In the genomic region with DNA sequence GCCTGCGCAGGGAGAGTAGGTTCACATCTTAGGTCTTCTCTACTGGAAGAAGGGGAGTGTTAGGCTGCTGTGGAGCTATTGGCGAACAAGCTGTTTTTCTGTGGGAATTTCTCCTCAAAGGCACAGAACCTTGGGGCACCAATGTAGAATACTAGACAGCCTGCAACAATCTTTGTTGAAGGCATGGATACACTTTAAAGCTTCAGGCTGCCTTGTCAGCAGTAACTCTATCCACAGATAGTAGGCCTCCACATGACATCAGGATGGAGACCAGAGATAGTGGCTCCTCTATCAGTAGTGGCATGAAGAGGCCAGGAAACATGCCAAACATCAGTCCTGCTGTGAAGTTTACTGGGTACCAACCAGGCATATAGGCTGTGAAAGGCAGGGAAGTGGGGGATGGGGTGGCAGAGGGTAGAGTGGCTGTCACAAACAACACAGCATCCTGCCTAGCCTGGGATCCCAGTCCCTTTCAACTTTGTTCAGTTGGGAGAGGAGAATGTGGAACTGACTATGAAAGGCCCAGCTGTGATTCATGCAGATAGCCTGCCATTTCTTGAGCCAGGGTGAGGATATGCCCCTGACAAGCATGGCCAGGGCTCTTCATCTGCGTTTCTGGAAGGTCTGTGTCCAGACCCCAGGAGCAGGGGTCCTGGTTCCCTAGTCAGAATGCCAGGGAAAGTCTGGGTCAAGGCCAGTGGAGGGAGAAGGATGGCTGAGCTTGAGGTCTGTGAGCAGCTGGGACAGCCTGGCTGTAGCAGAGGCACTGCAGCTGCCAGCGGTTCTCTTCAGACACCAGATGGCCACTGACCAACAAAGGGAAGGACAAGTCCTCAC, we compare ENCODE assay signal across 2 cellular contexts.
TF ChIP-seq lines count a peak whose summit lies in the region.

No MANE protein-coding gene starts in this region.

TF ChIP-seq in SK-N-SH, 30 proteins besides CTCF, POLR2A, EP300 and RAD21:
- TF ChIP-seq RXRA (IDR thresholded peaks at IDR 0.05; ENCODE audit: borderline replicate concordance, low read depth) (no peak), SMC3 (IDR thresholded peaks at IDR 0.05; ENCODE audit: low read depth, low read length) (no peak; the same call in 1 of the 2 replicates)
TF ChIP-seq in SK-N-SH: peak in this region for 0.

TF ChIP-seq in SK-N-SH treated with all-trans-retinoic acid at 6 μM for 48 hours, 23 proteins besides CTCF, POLR2A, EP300 and RAD21 (continued from another document):
- TF ChIP-seq, protein P1, sequence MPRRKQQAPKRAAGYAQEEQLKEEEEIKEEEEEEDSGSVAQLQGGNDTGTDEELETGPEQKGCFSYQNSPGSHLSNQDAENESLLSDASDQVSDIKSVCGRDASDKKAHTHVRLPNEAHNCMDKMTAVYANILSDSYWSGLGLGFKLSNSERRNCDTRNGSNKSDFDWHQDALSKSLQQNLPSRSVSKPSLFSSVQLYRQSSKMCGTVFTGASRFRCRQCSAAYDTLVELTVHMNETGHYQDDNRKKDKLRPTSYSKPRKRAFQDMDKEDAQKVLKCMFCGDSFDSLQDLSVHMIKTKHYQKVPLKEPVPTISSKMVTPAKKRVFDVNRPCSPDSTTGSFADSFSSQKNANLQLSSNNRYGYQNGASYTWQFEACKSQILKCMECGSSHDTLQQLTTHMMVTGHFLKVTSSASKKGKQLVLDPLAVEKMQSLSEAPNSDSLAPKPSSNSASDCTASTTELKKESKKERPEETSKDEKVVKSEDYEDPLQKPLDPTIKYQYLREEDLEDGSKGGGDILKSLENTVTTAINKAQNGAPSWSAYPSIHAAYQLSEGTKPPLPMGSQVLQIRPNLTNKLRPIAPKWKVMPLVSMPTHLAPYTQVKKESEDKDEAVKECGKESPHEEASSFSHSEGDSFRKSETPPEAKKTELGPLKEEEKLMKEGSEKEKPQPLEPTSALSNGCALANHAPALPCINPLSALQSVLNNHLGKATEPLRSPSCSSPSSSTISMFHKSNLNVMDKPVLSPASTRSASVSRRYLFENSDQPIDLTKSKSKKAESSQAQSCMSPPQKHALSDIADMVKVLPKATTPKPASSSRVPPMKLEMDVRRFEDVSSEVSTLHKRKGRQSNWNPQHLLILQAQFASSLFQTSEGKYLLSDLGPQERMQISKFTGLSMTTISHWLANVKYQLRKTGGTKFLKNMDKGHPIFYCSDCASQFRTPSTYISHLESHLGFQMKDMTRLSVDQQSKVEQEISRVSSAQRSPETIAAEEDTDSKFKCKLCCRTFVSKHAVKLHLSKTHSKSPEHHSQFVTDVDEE (CRISPR knock-in tag; IDR thresholded peaks at IDR 0.05), result no peak
- no peak for TF ChIP-seq RARB (CRISPR knock-in tag; IDR thresholded peaks at IDR 0.05)
- no peak for TF ChIP-seq ARNTL (CRISPR knock-in tag; IDR thresholded peaks at IDR 0.05; ENCODE audit: borderline replicate concordance, low read depth)
- TF ChIP-seq ESRRG (CRISPR knock-in tag; IDR thresholded peaks at IDR 0.05), result no peak
- TF ChIP-seq ZC3H10 (CRISPR knock-in tag; IDR thresholded peaks at IDR 0.05), result no peak
- TF ChIP-seq OSR1 (CRISPR knock-in tag; IDR thresholded peaks at IDR 0.05), result no peak
- no peak for TF ChIP-seq ZFP30 (CRISPR knock-in tag; IDR thresholded peaks at IDR 0.05)
- TF ChIP-seq CREB5 (CRISPR knock-in tag; IDR thresholded peaks at IDR 0.05; ENCODE audit: low read depth), result no peak
- no peak for TF ChIP-seq ZFP3 (CRISPR knock-in tag; IDR thresholded peaks at IDR 0.05)
- TF ChIP-seq, protein P2, sequence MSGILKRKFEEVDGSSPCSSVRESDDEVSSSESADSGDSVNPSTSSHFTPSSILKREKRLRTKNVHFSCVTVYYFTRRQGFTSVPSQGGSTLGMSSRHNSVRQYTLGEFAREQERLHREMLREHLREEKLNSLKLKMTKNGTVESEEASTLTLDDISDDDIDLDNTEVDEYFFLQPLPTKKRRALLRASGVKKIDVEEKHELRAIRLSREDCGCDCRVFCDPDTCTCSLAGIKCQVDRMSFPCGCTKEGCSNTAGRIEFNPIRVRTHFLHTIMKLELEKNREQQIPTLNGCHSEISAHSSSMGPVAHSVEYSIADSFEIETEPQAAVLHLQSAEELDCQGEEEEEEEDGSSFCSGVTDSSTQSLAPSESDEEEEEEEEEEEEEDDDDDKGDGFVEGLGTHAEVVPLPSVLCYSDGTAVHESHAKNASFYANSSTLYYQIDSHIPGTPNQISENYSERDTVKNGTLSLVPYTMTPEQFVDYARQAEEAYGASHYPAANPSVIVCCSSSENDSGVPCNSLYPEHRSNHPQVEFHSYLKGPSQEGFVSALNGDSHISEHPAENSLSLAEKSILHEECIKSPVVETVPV (CRISPR knock-in tag; IDR thresholded peaks at IDR 0.05), result no peak
- no peak for TF ChIP-seq CSDC2 (CRISPR knock-in tag; IDR thresholded peaks at IDR 0.05)
- no peak for TF ChIP-seq TOX (CRISPR knock-in tag; IDR thresholded peaks at IDR 0.05; ENCODE audit: borderline replicate concordance)
- no peak for TF ChIP-seq BACH2 (CRISPR knock-in tag; IDR thresholded peaks at IDR 0.05; ENCODE audit: borderline replicate concordance)
- no peak for TF ChIP-seq PPARA (CRISPR knock-in tag; IDR thresholded peaks at IDR 0.05; ENCODE audit: borderline replicate concordance)
- no peak for TF ChIP-seq ZNF565 (CRISPR knock-in tag; conservative IDR thresholded peaks at IDR 0.05; ENCODE audit: low read depth)
